In genomic region chr10:111944331-111944730, GRCh38 we compare ENCODE assay signal across 20 cellular contexts.
"Had no signal": no experiment of that assay in that cellular context is flagged by ENCODE, and none has a peak within 500 bp of the region (broad histone marks: within the 10 kb centered on the region; RNA-seq: fewer than 3 reads in every experiment).

No MANE protein-coding gene starts in this region.

- H3K4me3 ChIP-seq: esophagus muscularis mucosa, lung, tibial artery had no signal

- DNase-seq: activated CD4-positive, alpha-beta T cell treated with anti-CD3 and anti-CD28 coated beads, Interleukin-2, amount 50 U/mL, for 1 hour; activated CD8-positive, alpha-beta memory T cell treated with anti-CD3 and anti-CD28 coated beads for 24 hours; activated CD8-positive, alpha-beta memory T cell treated with anti-CD3 and anti-CD28 coated beads, Interleukin-2, amount 50 U/mL, for 48 hours; activated effector memory CD4-positive, alpha-beta T cell treated with anti-CD3 and anti-CD28 coated beads, Interleukin-2, amount 50 U/mL, for 16 hours; activated naive CD4-positive, alpha-beta T cell treated with anti-CD3 and anti-CD28 coated beads, Interleukin-2, amount 50 U/mL, for 16 hours; activated T-cell treated with anti-CD3 and anti-CD28 coated beads, Interleukin-2, amount 50 U/mL, for 72 hours; aorta; brain microvascular endothelial cell; cortex of kidney; effector CD4-positive, alpha-beta T cell; occipital lobe; stimulated activated CD4-positive, alpha-beta T cell treated with anti-CD3 and anti-CD28 coated beads, Interleukin-12 subunit alpha, Interleukin-12 subunit beta, amount 100 ng/mL, for 4 hours; stimulated activated CD4-positive, alpha-beta T cell treated with anti-CD3 and anti-CD28 coated beads, Interleukin-1b, Interleukin-23, amount 100 ng/mL, for 48 hours; stimulated activated CD8-positive, alpha-beta memory T cell treated with anti-CD3 and anti-CD28 coated beads, Interleukin-4, amount 100 ng/mL, for 48 hours; stimulated activated naive CD4-positive, alpha-beta T cell treated with Interleukin-2 at 50 U/mL for 16 hours; T-cell; T-helper 9 cell; tibial artery had no signal

- H3K27ac ChIP-seq: brain microvascular endothelial cell, esophagus muscularis mucosa, tibial artery had no signal

- H3K4me1 ChIP-seq: esophagus muscularis mucosa, tibial artery had no signal

- H3K27me3 ChIP-seq: brain microvascular endothelial cell, esophagus muscularis mucosa, tibial artery had no signal

- H3K9me3 ChIP-seq: tibial artery had no signal

- H3K36me3 ChIP-seq: brain microvascular endothelial cell, esophagus muscularis mucosa, tibial artery had no signal
